ENCODE assay signal across 1 cellular context in the genomic region with DNA sequence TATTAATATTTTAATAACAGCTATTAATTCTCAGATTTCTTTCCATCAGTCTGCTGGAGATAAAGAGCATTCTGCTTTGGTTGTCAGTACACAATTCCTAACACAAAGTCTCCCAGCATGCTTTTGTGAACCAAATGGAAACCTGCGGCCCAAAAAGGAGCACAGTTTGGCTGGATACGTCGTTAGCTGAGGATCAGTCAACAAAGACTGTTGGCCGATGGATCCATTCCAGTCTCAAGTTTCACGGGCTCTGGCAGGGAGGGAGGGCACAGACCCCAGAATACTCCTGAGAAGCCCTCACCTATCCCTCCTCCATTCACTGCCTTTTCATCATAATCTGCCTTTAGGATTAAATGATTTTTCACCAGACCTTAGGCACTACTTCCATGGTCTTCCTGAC.
TF ChIP-seq lines count a peak whose summit lies in the region.

No MANE protein-coding gene starts in this region.

TF ChIP-seq in liver, 16 proteins besides CTCF, POLR2A, EP300 and RAD21 (continued from another document):
- TF ChIP-seq, protein P1, sequence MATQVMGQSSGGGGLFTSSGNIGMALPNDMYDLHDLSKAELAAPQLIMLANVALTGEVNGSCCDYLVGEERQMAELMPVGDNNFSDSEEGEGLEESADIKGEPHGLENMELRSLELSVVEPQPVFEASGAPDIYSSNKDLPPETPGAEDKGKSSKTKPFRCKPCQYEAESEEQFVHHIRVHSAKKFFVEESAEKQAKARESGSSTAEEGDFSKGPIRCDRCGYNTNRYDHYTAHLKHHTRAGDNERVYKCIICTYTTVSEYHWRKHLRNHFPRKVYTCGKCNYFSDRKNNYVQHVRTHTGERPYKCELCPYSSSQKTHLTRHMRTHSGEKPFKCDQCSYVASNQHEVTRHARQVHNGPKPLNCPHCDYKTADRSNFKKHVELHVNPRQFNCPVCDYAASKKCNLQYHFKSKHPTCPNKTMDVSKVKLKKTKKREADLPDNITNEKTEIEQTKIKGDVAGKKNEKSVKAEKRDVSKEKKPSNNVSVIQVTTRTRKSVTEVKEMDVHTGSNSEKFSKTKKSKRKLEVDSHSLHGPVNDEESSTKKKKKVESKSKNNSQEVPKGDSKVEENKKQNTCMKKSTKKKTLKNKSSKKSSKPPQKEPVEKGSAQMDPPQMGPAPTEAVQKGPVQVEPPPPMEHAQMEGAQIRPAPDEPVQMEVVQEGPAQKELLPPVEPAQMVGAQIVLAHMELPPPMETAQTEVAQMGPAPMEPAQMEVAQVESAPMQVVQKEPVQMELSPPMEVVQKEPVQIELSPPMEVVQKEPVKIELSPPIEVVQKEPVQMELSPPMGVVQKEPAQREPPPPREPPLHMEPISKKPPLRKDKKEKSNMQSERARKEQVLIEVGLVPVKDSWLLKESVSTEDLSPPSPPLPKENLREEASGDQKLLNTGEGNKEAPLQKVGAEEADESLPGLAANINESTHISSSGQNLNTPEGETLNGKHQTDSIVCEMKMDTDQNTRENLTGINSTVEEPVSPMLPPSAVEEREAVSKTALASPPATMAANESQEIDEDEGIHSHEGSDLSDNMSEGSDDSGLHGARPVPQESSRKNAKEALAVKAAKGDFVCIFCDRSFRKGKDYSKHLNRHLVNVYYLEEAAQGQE (IDR thresholded peaks at IDR 0.05): no peak
TF ChIP-seq in liver: peak in this region for 2.
